7 cellular contexts compared by ENCODE assay signal in the genomic region with DNA sequence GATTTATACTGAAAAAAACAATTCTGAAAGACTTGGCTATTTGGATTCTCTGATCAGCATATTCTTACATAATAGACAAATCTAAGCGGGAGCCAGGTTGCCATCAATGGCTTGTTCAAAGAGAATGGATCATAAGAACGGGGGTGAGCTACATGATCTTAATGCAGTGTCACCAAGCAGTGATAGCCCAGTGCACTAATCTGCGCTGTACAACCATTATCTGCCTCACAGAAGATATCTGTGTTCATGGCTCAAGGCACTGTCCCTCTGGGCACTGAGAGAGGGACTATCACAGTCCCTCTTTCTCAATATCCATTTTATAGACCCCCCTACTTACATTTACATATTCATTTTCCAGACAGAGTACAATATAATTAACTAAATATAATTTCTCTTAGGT. TPM values are rescaled to one million over a fixed set of nuclear protein-coding genes. Genes with fewer than 3 reads are reported as not detected.
"Had no signal": no experiment of that assay in that cellular context is flagged by ENCODE, and none has a peak within 500 bp of the region (broad histone marks: within the 10 kb centered on the region; RNA-seq: fewer than 3 reads in every experiment).

No MANE protein-coding gene starts in this region.

- FAIRE-seq: HepG2, HTR-8/SVneo had no signal

- DNase-seq: IMR-90, KBM-7, KG1 had no signal

- ATAC-seq: HepG2 had no signal

- H3K27ac ChIP-seq: HL-60 had no signal

RNA-seq across cellular contexts. Expression of a gene that starts 22.9 kb away (rescaled TPM):
- total RNA-seq: HepG2, HT-29 had no signal
- polyA plus RNA-seq: HepG2 had no signal
